In genomic region chr3:12556723-12557471, GRCh38 we compare ENCODE assay signal across 8 cellular contexts. TPM values are rescaled to one million over a fixed set of nuclear protein-coding genes. Genes with fewer than 3 reads are reported as not detected.
DNase-seq lines count a peak whose midpoint lies in the region; TF ChIP-seq lines count a peak whose summit lies in the region.

Gene MKRN2 (plus strand): TSS chr3:12557087. CDS start chr3:12557151, 64 bp downstream.

- H3K9ac ChIP-seq in adipocyte (ENCODE audit: low read length) = peak within 1 kb of the TSS; percentile 93

- no peaks in the 10 kb centered on the region for H3K27me3 ChIP-seq in adipocyte (replicated peaks; ENCODE audit: control insufficient read depth, insufficient read depth, low read length)

- H3K4me1 Mint-ChIP-seq in HFFc6 (ENCODE audit: low read depth) = peaks cover 71% of the 10 kb centered on the region
- peaks cover 37% of the 10 kb centered on the region for H3K4me1 Mint-ChIP-seq in type B pancreatic cell (ENCODE audit: unreplicated experiment)

- H3K4me3 ChIP-seq in NB4 (ENCODE audit: low read depth, low read length) (peak within 1 kb of the TSS; percentile 95), adipocyte (ENCODE audit: low read length) (peak within 1 kb of the TSS; percentile 94)

- H3K4me3 Mint-ChIP-seq in HFFc6 (peak within 1 kb of the TSS; percentile 88), type B pancreatic cell (peak within 1 kb of the TSS; percentile 94)

- intact Hi-C loops in cardiac septum (cut with DNase I) (loop anchor here (1.0 to 5.0 kb wide), 3 partner anchors 75 to 165 kb away; partner anchors contain the start of genes RAF1 and TSEN2), posterior cingulate gyrus (cut with DNase I) (loop anchor here (1.0 to 10.0 kb wide), 3 partner anchors 72 to 168 kb away; partner anchors contain the start of gene TSEN2)

- no peaks in the 10 kb centered on the region for H3K9me3 ChIP-seq in adipocyte (ENCODE audit: control insufficient read depth, low read length)

- TF ChIP-seq POLR2A in GM10847 (IDR thresholded peaks at IDR 0.05; ENCODE audit: extremely low read depth, insufficient read length) (peak; percentile 98), NB4 (IDR thresholded peaks at IDR 0.05; ENCODE audit: extremely low read depth, insufficient read length) (peak; percentile 99)

- TF ChIP-seq CTCF in HFFc6 (IDR thresholded peaks at IDR 0.05) = no peak
- no peak for TF ChIP-seq CTCF in NB4 (IDR thresholded peaks at IDR 0.05; ENCODE audit: low read depth, low read length)
- no peak for TF ChIP-seq CTCF in type B pancreatic cell (conservative IDR thresholded peaks at IDR 0.05)

- H3K9me3 Mint-ChIP-seq in HFFc6 = no peaks in the 10 kb centered on the region
- H3K9me3 Mint-ChIP-seq in type B pancreatic cell = no peaks in the 10 kb centered on the region

- H3K27me3 Mint-ChIP-seq in HFFc6 (ENCODE audit: insufficient read depth) = no peaks in the 10 kb centered on the region; the same call in 1 of the 2 replicates
- H3K27me3 Mint-ChIP-seq in type B pancreatic cell = peaks cover 7% of the 10 kb centered on the region

- DNase-seq in HFFc6 (peak; percentile 72), NB4 (ENCODE audit: low read depth) (peak; percentile 92), T follicular helper cell (ENCODE audit: low read depth) (peak; percentile 72), adipocyte (ENCODE audit: low read depth) (peak; percentile 92), cardiac septum (ENCODE audit: low spot score) (peak; percentile 94), posterior cingulate gyrus (peak; percentile 75 to 97 (median 86)), type B pancreatic cell (ENCODE audit: extremely low spot score, unreplicated experiment) (peak; percentile 92)

- H3K27ac Mint-ChIP-seq in HFFc6 (peak within 1 kb of the TSS; percentile 89), type B pancreatic cell (peak within 1 kb of the TSS; percentile 95)

- H3K36me3 Mint-ChIP-seq in HFFc6 (ENCODE audit: low read depth) (no peaks in the 10 kb centered on the region), type B pancreatic cell (no peaks in the 10 kb centered on the region)

- H3K36me3 ChIP-seq in adipocyte (ENCODE audit: control insufficient read depth, insufficient read depth, low read length, severe bottlenecking) = no peaks in the 10 kb centered on the region

- H3K4me1 ChIP-seq in adipocyte (ENCODE audit: control insufficient read depth, insufficient read depth, low read length) = peaks cover 29% of the 10 kb centered on the region

RNA-seq across cellular contexts. Expression of gene MKRN2, which starts in this region (rescaled TPM):
- total RNA-seq in HFFc6 (2021; fragmentation: NEBNext Ultra II Directional; extraction: Animal tissue kit (Norgen Biotek cat#: 25700)) = 10 to 100 TPM; 31.0 to 35.8 (median 34.8) TPM
- total RNA-seq in cardiac septum (27.9 TPM), type B pancreatic cell (ENCODE audit: low replicate concordance) (23.5 and 28.6 TPM in 2 replicates)

Comparison
In these comparisons a context has a peak if more than half of its experiments do, and no peak if none do; other contexts are left out.
1. Peak in every context shown above with its lines: DNase-seq and H3K4me3 ChIP-seq.